In genomic region chr13:40613954-40614353, GRCh38 we compare ENCODE assay signal across 14 cellular contexts. TPM values are rescaled to one million over a fixed set of nuclear protein-coding genes. Genes with fewer than 3 reads are reported as not detected.
DNase-seq lines count a peak whose midpoint lies in the region; ATAC-seq, FAIRE-seq and TF ChIP-seq lines count a peak whose summit lies in the region.
"Had no signal": no experiment of that assay in that cellular context is flagged by ENCODE, and none has a peak within 500 bp of the region (broad histone marks: within the 10 kb centered on the region; RNA-seq: fewer than 3 reads in every experiment).

No MANE protein-coding gene starts in this region.

- H3K9me3 Mint-ChIP-seq in activated CD8-positive, alpha-beta memory T cell treated with anti-CD3 and anti-CD28 coated beads, Interleukin-2, amount 10 ng/mL, durations not matched to agents 7 days and 5 days (ENCODE audit: low read depth) = no peaks in the 10 kb centered on the region
- no peaks in the 10 kb centered on the region for H3K9me3 Mint-ChIP-seq in activated naive CD8-positive, alpha-beta T cell (ENCODE audit: low read depth)

- H3K4me3 ChIP-seq in kidney (ENCODE audit: low read length in 2 of 2) (no peak overlapping the region), subcutaneous abdominal adipose tissue (ENCODE audit: low read depth in 1 of 5, low read length in 5 of 5) (no peak overlapping the region)

- H3K4me3 Mint-ChIP-seq in activated CD8-positive, alpha-beta memory T cell treated with anti-CD3 and anti-CD28 coated beads, Interleukin-2, amount 10 ng/mL, durations not matched to agents 7 days and 5 days = peak overlapping the region; percentile 77
- peak overlapping the region; percentile 84 for H3K4me3 Mint-ChIP-seq in activated naive CD8-positive, alpha-beta T cell

- H3K27ac Mint-ChIP-seq in activated CD8-positive, alpha-beta memory T cell treated with anti-CD3 and anti-CD28 coated beads, Interleukin-2, amount 10 ng/mL, durations not matched to agents 7 days and 5 days = peak overlapping the region; percentile 99
- peak overlapping the region; percentile 97 for H3K27ac Mint-ChIP-seq in activated naive CD8-positive, alpha-beta T cell

- peaks cover 14% of the 10 kb centered on the region for H3K36me3 Mint-ChIP-seq in activated CD8-positive, alpha-beta memory T cell treated with anti-CD3 and anti-CD28 coated beads, Interleukin-2, amount 10 ng/mL, durations not matched to agents 7 days and 5 days
- peaks cover 7% of the 10 kb centered on the region for H3K36me3 Mint-ChIP-seq in activated naive CD8-positive, alpha-beta T cell

- CTCF ChIA-PET in activated CD8-positive, alpha-beta memory T cell treated with anti-CD3 and anti-CD28 coated beads, Interleukin-2, amount 10 ng/mL, durations not matched to agents 7 days and 5 days (lab: Charles Lee) = interaction anchor here (0.8 to 1.4 kb wide), 8 partner anchors 12 to 55 kb away, joined by 3 to 5 read pairs (median 4); no protein-coding TSS in a partner anchor

- peak overlapping the region; percentile 27 to 59 for H3K27ac ChIP-seq in kidney (ENCODE audit: low read depth in 2 of 2, low read length in 2 of 2)
- H3K27ac ChIP-seq in subcutaneous abdominal adipose tissue (ENCODE audit: low read depth, low read length) = peak overlapping the region; percentile 71

- TF ChIP-seq CTCF in kidney (IDR thresholded peaks at IDR 0.05; ENCODE audit: borderline replicate concordance, extremely low read depth, insufficient read depth) = no peak

- no peaks in the 10 kb centered on the region for H3K36me3 ChIP-seq in kidney (ENCODE audit: control insufficient read depth in 1 of 2, insufficient read depth in 2 of 2, low read length in 2 of 2)
- H3K36me3 ChIP-seq in subcutaneous abdominal adipose tissue (ENCODE audit: control insufficient read depth in 5 of 5, insufficient read depth in 5 of 5, low read length in 5 of 5) = peaks cover 0 to 3% (median 0%) of the 10 kb centered on the region in 5 donors

- H3K9ac ChIP-seq in kidney (ENCODE audit: low read length in 2 of 2) = no peak overlapping the region
- no peak overlapping the region for H3K9ac ChIP-seq in subcutaneous abdominal adipose tissue (ENCODE audit: low read length in 5 of 5)

- H3K27me3 ChIP-seq in subcutaneous abdominal adipose tissue (ENCODE audit: control insufficient read depth in 5 of 5, insufficient read depth in 4 of 5, low read length in 5 of 5) = no peaks in the 10 kb centered on the region

- no peak for DNase-seq in activated CD8-positive, alpha-beta memory T cell treated with anti-CD3 and anti-CD28 coated beads, Interleukin-2, amount 10 ng/mL, durations not matched to agents 7 days and 5 days
- DNase-seq in activated CD8-positive, alpha-beta memory T cell treated with anti-CD3 and anti-CD28 coated beads, Interleukin-2, amount 50 U/mL, for 4 hours = no peak
- DNase-seq in kidney = no peak
- DNase-seq in superior temporal gyrus (ENCODE audit: extremely low spot score) = no peak
- DNase-seq in NCI-H524 (lab: John Stamatoyannopoulos, UW) = no peak
- DNase-seq: ACHN, DND-41, glutamatergic neuron, IMR-90, NCI-H187 treated with DMSO at 0.1 percent for 48 hours, PC-3 had no signal

- peaks cover 21 to 27% of the 10 kb centered on the region in 2 donors for H3K4me1 ChIP-seq in kidney (ENCODE audit: control insufficient read depth in 1 of 2, insufficient read depth in 1 of 2, low read depth in 1 of 2, low read length in 2 of 2)
- peaks cover 11 to 72% (median 60%) of the 10 kb centered on the region in 5 donors for H3K4me1 ChIP-seq in subcutaneous abdominal adipose tissue (ENCODE audit: control insufficient read depth in 5 of 5, insufficient read depth in 5 of 5, low read length in 5 of 5)

- FAIRE-seq in kidney (lab: Jason Lieb, UNC) = no peak

- no peaks in the 10 kb centered on the region for H3K27me3 Mint-ChIP-seq in activated CD8-positive, alpha-beta memory T cell treated with anti-CD3 and anti-CD28 coated beads, Interleukin-2, amount 10 ng/mL, durations not matched to agents 7 days and 5 days
- H3K27me3 Mint-ChIP-seq in activated naive CD8-positive, alpha-beta T cell = no peaks in the 10 kb centered on the region

- H3K9me3 ChIP-seq in kidney (ENCODE audit: control insufficient read depth in 1 of 2, low read length in 2 of 2) = no peaks in the 10 kb centered on the region
- H3K9me3 ChIP-seq in subcutaneous abdominal adipose tissue (ENCODE audit: control insufficient read depth in 5 of 5, low read length in 5 of 5) = no peaks in the 10 kb centered on the region

- intact Hi-C loops in kidney (cut with DNase I) = no loop called here

- no peak for ATAC-seq in activated CD8-positive, alpha-beta memory T cell treated with anti-CD3 and anti-CD28 coated beads, Interleukin-2, amount 10 ng/mL, durations not matched to agents 7 days and 5 days
- no peak for ATAC-seq in GM19452 (IDR thresholded peaks at IDR 0.05; ENCODE audit: unreplicated experiment)
- ATAC-seq: PC-3 had no signal

- peaks cover 68% of the 10 kb centered on the region for H3K4me1 Mint-ChIP-seq in activated CD8-positive, alpha-beta memory T cell treated with anti-CD3 and anti-CD28 coated beads, Interleukin-2, amount 10 ng/mL, durations not matched to agents 7 days and 5 days
- peaks cover 99% of the 10 kb centered on the region for H3K4me1 Mint-ChIP-seq in activated naive CD8-positive, alpha-beta T cell (ENCODE audit: low read depth)

RNA-seq across cellular contexts. Expression of gene FOXO1, which starts 52.5 kb away (rescaled TPM):
- total RNA-seq in activated CD8-positive, alpha-beta memory T cell treated with anti-CD3 and anti-CD28 coated beads, Interleukin-2, amount 10 ng/mL, durations not matched to agents 7 days and 5 days = 10 to 100 TPM; 20.2 to 27.1 TPM
- 54.6 TPM for total RNA-seq in kidney
- polyA plus RNA-seq in kidney (ENCODE audit: insufficient read depth, low read depth, low replicate concordance) = 8.6 TPM
